In the genomic region with DNA sequence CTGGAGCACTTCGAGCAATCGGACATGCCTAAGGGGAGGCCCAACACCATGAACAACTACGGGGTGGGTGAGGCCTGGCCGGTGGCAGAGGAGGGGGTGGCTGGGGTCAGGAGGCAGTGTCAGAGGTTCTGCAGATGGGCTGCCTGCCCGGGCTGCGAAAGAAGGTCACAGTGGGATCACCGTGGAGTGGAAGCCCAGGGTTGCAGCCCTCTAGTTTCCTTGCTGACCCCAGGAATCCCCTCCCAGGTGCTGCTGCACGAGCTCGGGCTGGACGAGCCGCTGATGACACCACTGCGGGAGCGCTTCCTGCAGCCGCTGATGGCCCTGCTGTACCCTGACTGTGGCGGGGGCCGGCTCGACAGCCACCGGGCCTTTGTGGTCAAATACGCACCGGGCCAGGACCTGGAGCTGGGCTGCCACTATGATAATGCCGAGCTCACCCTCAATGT, we compare ENCODE assay signal across 17 cellular contexts. TPM values are rescaled to one million over a fixed set of nuclear protein-coding genes. Genes with fewer than 3 reads are reported as not detected.
A peak's percentile ranks its signal among the peaks of the same experiment; 100 is the strongest.
DNase-seq lines count a peak whose midpoint lies in the region; ATAC-seq and TF ChIP-seq lines count a peak whose summit lies in the region.
"Had no signal": no experiment of that assay in that cellular context is flagged by ENCODE, and none has a peak within 500 bp of the region (broad histone marks: within the 10 kb centered on the region; RNA-seq: fewer than 3 reads in every experiment).

No MANE protein-coding gene starts in this region.

- peaks cover 15% of the 10 kb centered on the region for H3K36me3 Mint-ChIP-seq in central memory CD8-positive, alpha-beta T cell (ENCODE audit: insufficient read depth)
- H3K36me3 Mint-ChIP-seq in nephron progenitor cell (ENCODE audit: low read depth), result no peaks in the 10 kb centered on the region

- no peaks in the 10 kb centered on the region for H3K27me3 Mint-ChIP-seq in central memory CD8-positive, alpha-beta T cell
- no peaks in the 10 kb centered on the region for H3K27me3 Mint-ChIP-seq in nephron progenitor cell (ENCODE audit: low read depth, poor library complexity)

- no peaks in the 10 kb centered on the region for H3K9me3 Mint-ChIP-seq in central memory CD8-positive, alpha-beta T cell
- no peaks in the 10 kb centered on the region for H3K9me3 Mint-ChIP-seq in nephron progenitor cell

- TF ChIP-seq CTCF in DND-41 (IDR thresholded peaks at IDR 0.05; ENCODE audit: borderline replicate concordance, extremely low read depth, low read length, poor library complexity, severe bottlenecking) (no peak), nephron progenitor cell (IDR thresholded peaks at IDR 0.05) (no peak)

- H3K27ac ChIP-seq in BLaER1, result no peak overlapping the region; the same call in 1 of the 2 replicates
- H3K27ac ChIP-seq in DND-41 (ENCODE audit: low read length), result no peak overlapping the region
- H3K27ac ChIP-seq: C4-2B, KMS-11, ovary, suprapubic skin had no signal

- H3K4me1 Mint-ChIP-seq in central memory CD8-positive, alpha-beta T cell, result peaks cover 29% of the 10 kb centered on the region
- H3K4me1 Mint-ChIP-seq in nephron progenitor cell, result peaks cover 59% of the 10 kb centered on the region

- H3K4me3 Mint-ChIP-seq in central memory CD8-positive, alpha-beta T cell, result peak overlapping the region; percentile 41
- peak overlapping the region; percentile 28 for H3K4me3 Mint-ChIP-seq in nephron progenitor cell

- no peaks in the 10 kb centered on the region for H3K9me3 ChIP-seq in BLaER1
- no peaks in the 10 kb centered on the region for H3K9me3 ChIP-seq in DND-41 (ENCODE audit: insufficient read depth, low read length, severe bottlenecking)
- H3K9me3 ChIP-seq: HAP-1, ovary, suprapubic skin had no signal

- H3K4me3 ChIP-seq in BLaER1 (no peak overlapping the region), DND-41 (ENCODE audit: low read depth in 1 of 2, low read length in 2 of 2) (peak overlapping the region in 1 of 2 experiments; percentile 86; a peak in 2 of 4 replicates)
- H3K4me3 ChIP-seq: HAP-1, ovary had no signal

- H3K4me2 ChIP-seq in BLaER1 (peak overlapping the region; percentile 97), DND-41 (ENCODE audit: insufficient read depth, low read length) (peak overlapping the region; percentile 89)
- H3K4me2 ChIP-seq: KMS-11 had no signal

- ATAC-seq in DND-41 (ENCODE audit: insufficient read depth, low read depth) (no peak), left colon (no peak)
- ATAC-seq in central memory CD8-positive, alpha-beta T cell (replicated peaks; ENCODE audit: extremely low read depth, poor library complexity, severe bottlenecking), result no peak

- H3K27me3 ChIP-seq in BLaER1 (no peaks in the 10 kb centered on the region), DND-41 (ENCODE audit: insufficient read depth, low read length, poor library complexity) (no peaks in the 10 kb centered on the region)
- H3K27me3 ChIP-seq: ovary, suprapubic skin had no signal

- H4K20me1 ChIP-seq in BLaER1 (peaks cover 28% of the 10 kb centered on the region), DND-41 (ENCODE audit: insufficient read depth, low read length) (peaks cover 30% of the 10 kb centered on the region)

- peaks cover 75% of the 10 kb centered on the region for H3K4me1 ChIP-seq in BLaER1
- H3K4me1 ChIP-seq in DND-41 (ENCODE audit: insufficient read depth, low read length), result peaks cover 78% of the 10 kb centered on the region

- H3K36me3 ChIP-seq in BLaER1 (peaks cover 43% of the 10 kb centered on the region), DND-41 (ENCODE audit: insufficient read depth, low read length) (peaks cover 48% of the 10 kb centered on the region)
- H3K36me3 ChIP-seq: ovary had no signal

- no peak for DNase-seq in DND-41
- DNase-seq in central memory CD8-positive, alpha-beta T cell (ENCODE audit: low spot score in 2 of 2), result no peak
- DNase-seq in nephron progenitor cell, result peak; percentile 4
- DNase-seq in left colon, result no peak
- DNase-seq in OCI-M2 (lab: John Stamatoyannopoulos, UW; ENCODE audit: unreplicated experiment), result no peak
- no peak for DNase-seq in effector CD4-positive, alpha-beta T cell
- DNase-seq: activated CD4-positive, alpha-beta T cell treated with anti-CD3 and anti-CD28 coated beads for 48 hours; hypothalamus; NCI-H1092; NCI-H526 treated with DMSO at 0.1 percent for 48 hours; T1000 had no signal

- peaks cover 72% of the 10 kb centered on the region for H3K79me2 ChIP-seq in DND-41 (ENCODE audit: insufficient read depth, low read length)

- H2AFZ ChIP-seq in DND-41 (ENCODE audit: low read depth, low read length), result no peak overlapping the region

- intact Hi-C loops in left colon (cut with DNase I, micrococcal nuclease), result no loop called here

- peak overlapping the region; percentile 97 for H3K9ac ChIP-seq in BLaER1
- H3K9ac ChIP-seq in DND-41 (ENCODE audit: low read depth, low read length), result no peak overlapping the region; the same call in 1 of the 2 replicates
- H3K9ac ChIP-seq: KMS-11 had no signal

- no peak overlapping the region for H3K27ac Mint-ChIP-seq in central memory CD8-positive, alpha-beta T cell (ENCODE audit: low read depth)
- H3K27ac Mint-ChIP-seq in nephron progenitor cell, result no peak overlapping the region

RNA-seq across cellular contexts. Expression of a gene that starts 1.9 kb away (rescaled TPM):
- total RNA-seq in left colon, result 100 to 1,000 TPM; 136 to 158 TPM

RNA-seq across cellular contexts. Expression of a gene that starts 3.5 kb away (rescaled TPM):
- 10 to 100 TPM; 22.2 to 22.4 TPM for total RNA-seq in left colon

RNA-seq across cellular contexts. Expression of a gene that starts 12.3 kb away (rescaled TPM):
- total RNA-seq in left colon, result 1 to 10 TPM; 4.6 to 4.9 TPM
